10 cellular contexts compared by ENCODE assay signal in genomic region chr2:85765081-85765731, GRCh38. TPM values are rescaled to one million over a fixed set of nuclear protein-coding genes. Genes with fewer than 3 reads are reported as not detected.
DNase-seq lines count a peak whose midpoint lies in the region; TF ChIP-seq lines count a peak whose summit lies in the region.
"Had no signal": no experiment of that assay in that cellular context is flagged by ENCODE, and none has a peak within 500 bp of the region (broad histone marks: within the 10 kb centered on the region; RNA-seq: fewer than 3 reads in every experiment).

No MANE protein-coding gene starts in this region.

- no peaks in the 10 kb centered on the region for H3K9me3 ChIP-seq in right atrium auricular region
- H3K9me3 ChIP-seq: MG63 had no signal

- no peak for TF ChIP-seq CTCF in right atrium auricular region (IDR thresholded peaks at IDR 0.05)

- peaks cover 0 to 91% of the 10 kb centered on the region in 2 donors for H3K4me1 ChIP-seq in right atrium auricular region

- peaks cover 53% of the 10 kb centered on the region for H3K36me3 ChIP-seq in right atrium auricular region

- peak overlapping the region; percentile 28 to 79 for H3K27ac ChIP-seq in right atrium auricular region

- DNase-seq in NCI-H345 (lab: John Stamatoyannopoulos, UW) (peak; percentile 28), NCI-H345 treated with DMSO at 0.1 percent for 48 hours (lab: John Stamatoyannopoulos, UW; ENCODE audit: unreplicated experiment) (no peak), NCI-H82 treated with DMSO at 0.1 percent for 48 hours (lab: John Stamatoyannopoulos, UW; ENCODE audit: unreplicated experiment) (peak; percentile 51), right atrium auricular region (ENCODE audit: low spot score) (no peak), superior temporal gyrus (ENCODE audit: extremely low spot score) (peak; percentile 7), foreskin melanocyte (no peak), dermis blood vessel endothelial cell (no peak), DMS53 treated with DMSO at 0.1 percent for 48 hours (lab: John Stamatoyannopoulos, UW; ENCODE audit: unreplicated experiment) (no peak)
- DNase-seq: activated effector memory CD4-positive, alpha-beta T cell treated with anti-CD3 and anti-CD28 coated beads, Interleukin-2, amount 50 U/mL, for 16 hours; MG63 had no signal

- no peaks in the 10 kb centered on the region for H3K27me3 ChIP-seq in right atrium auricular region
- H3K27me3 ChIP-seq: MG63 had no signal

- H3K4me3 ChIP-seq in right atrium auricular region, result no peak overlapping the region
- H3K4me3 ChIP-seq: MG63 had no signal

RNA-seq across cellular contexts. Expression of gene ATOH8, which starts 11.4 kb away (rescaled TPM):
- total RNA-seq in right atrium auricular region, result 100 to 1,000 TPM in 1 of 2 donors, 10 to 100 TPM in 1; 35.1 to 116 TPM
- total RNA-seq in dermis blood vessel endothelial cell, result 42.3 and 58.4 TPM in 2 replicates

Comparison
In these comparisons a context has a peak if more than half of its experiments do, and no peak if none do; other contexts are left out.
1. DNase-seq: peak in NCI-H345 (single experiment), NCI-H82 treated with DMSO at 0.1 percent for 48 hours (single experiment) and superior temporal gyrus (single experiment); none in NCI-H345 treated with DMSO at 0.1 percent for 48 hours (single experiment), right atrium auricular region (single experiment), foreskin melanocyte (single experiment), dermis blood vessel endothelial cell (single experiment) and DMS53 treated with DMSO at 0.1 percent for 48 hours (single experiment).